Comparison of ENCODE assay signal across 1 cellular context in the genomic region with DNA sequence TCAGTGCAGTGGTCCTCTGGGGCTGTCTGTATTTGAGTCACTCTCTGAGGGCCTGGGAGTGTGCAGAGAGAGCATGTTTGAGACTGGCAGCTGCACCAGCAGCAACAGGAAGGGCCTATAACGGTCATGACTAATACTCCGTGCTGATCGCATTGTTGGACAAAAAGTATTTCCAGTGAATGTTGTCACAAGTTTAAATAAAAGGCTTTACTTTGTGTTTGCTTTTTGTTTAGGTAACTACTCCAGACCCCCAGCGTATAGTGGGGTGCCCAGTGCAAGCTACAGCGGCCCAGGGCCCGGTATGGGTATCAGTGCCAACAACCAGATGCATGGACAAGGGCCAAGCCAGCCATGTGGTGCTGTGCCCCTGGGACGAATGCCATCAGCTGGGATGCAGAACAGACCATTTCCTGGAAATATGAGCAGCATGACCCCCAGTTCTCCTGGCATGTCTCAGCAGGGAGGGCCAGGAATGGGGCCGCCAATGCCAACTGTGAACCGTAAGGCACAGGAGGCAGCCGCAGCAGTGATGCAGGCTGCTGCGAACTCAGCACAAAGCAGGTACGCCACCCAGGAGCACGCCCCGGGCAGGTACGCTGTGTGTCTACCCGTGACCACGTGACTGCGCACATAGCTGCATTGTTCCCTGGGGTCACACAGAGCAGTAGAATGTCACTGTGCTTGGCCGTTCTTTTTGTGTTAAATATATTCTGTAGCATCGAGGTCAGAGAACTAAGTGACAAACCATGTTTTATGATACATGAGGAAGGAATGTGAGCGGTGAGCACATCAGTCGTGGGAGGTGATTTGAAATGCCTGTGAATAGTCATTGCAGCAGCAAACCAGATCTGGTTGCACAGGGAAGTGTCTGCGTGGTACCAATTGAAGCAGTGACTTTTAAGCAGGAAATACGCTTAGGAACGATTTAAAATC.
TF ChIP-seq lines count a peak whose summit lies in the region.

No MANE protein-coding gene starts in this region.

TF ChIP-seq in liver, 16 proteins besides CTCF, POLR2A, EP300 and RAD21 (continued from another document):
- TF ChIP-seq, protein P1, sequence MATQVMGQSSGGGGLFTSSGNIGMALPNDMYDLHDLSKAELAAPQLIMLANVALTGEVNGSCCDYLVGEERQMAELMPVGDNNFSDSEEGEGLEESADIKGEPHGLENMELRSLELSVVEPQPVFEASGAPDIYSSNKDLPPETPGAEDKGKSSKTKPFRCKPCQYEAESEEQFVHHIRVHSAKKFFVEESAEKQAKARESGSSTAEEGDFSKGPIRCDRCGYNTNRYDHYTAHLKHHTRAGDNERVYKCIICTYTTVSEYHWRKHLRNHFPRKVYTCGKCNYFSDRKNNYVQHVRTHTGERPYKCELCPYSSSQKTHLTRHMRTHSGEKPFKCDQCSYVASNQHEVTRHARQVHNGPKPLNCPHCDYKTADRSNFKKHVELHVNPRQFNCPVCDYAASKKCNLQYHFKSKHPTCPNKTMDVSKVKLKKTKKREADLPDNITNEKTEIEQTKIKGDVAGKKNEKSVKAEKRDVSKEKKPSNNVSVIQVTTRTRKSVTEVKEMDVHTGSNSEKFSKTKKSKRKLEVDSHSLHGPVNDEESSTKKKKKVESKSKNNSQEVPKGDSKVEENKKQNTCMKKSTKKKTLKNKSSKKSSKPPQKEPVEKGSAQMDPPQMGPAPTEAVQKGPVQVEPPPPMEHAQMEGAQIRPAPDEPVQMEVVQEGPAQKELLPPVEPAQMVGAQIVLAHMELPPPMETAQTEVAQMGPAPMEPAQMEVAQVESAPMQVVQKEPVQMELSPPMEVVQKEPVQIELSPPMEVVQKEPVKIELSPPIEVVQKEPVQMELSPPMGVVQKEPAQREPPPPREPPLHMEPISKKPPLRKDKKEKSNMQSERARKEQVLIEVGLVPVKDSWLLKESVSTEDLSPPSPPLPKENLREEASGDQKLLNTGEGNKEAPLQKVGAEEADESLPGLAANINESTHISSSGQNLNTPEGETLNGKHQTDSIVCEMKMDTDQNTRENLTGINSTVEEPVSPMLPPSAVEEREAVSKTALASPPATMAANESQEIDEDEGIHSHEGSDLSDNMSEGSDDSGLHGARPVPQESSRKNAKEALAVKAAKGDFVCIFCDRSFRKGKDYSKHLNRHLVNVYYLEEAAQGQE (IDR thresholded peaks at IDR 0.05): no peak
